In the genomic region with DNA sequence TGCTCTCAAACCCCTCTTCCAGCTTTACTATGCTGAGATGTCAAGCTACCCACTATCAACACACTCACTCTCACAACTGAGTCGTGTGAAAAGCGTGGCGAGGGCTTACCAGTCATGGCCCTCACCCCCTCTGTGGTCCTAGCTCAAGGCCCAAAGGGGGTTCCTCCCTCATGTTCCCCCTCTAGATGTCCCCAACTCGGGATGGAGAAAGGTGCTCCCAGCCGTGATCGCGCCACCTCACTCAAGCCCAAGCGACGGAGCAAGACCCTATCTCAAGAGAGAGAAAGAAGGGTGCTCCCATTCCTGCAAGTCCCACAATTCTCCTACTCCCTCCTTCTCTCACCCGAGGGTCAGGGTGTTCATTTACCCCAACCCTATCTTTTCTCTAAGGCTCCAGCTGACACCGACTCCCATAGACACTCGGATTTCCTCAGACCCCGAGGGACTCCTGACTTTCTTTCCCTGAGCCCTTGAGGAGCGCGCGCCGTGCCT, we compare ENCODE assay signal across 2 cellular contexts.
TF ChIP-seq lines count a peak whose summit lies in the region.

No MANE protein-coding gene starts in this region.

TF ChIP-seq in SK-N-SH, 30 proteins besides CTCF, POLR2A, EP300 and RAD21 (continued from another document):
- TF ChIP-seq YY1 (IDR thresholded peaks at IDR 0.05; ENCODE audit: low read depth) (no peak), GABPA (IDR thresholded peaks at IDR 0.05; ENCODE audit: low read depth) (no peak), MXI1 (IDR thresholded peaks at IDR 0.05; ENCODE audit: low read depth, low read length) (no peak), GATA2 (CRISPR knock-in tag; IDR thresholded peaks at IDR 0.05) (no peak), RXRA (IDR thresholded peaks at IDR 0.05; ENCODE audit: borderline replicate concordance, low read depth) (no peak)
- TF ChIP-seq, protein P1, sequence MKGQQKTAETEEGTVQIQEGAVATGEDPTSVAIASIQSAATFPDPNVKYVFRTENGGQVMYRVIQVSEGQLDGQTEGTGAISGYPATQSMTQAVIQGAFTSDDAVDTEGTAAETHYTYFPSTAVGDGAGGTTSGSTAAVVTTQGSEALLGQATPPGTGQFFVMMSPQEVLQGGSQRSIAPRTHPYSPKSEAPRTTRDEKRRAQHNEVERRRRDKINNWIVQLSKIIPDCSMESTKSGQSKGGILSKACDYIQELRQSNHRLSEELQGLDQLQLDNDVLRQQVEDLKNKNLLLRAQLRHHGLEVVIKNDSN (IDR thresholded peaks at IDR 0.05; ENCODE audit: borderline replicate concordance, low read depth) = no peak
- TF ChIP-seq, protein P2, sequence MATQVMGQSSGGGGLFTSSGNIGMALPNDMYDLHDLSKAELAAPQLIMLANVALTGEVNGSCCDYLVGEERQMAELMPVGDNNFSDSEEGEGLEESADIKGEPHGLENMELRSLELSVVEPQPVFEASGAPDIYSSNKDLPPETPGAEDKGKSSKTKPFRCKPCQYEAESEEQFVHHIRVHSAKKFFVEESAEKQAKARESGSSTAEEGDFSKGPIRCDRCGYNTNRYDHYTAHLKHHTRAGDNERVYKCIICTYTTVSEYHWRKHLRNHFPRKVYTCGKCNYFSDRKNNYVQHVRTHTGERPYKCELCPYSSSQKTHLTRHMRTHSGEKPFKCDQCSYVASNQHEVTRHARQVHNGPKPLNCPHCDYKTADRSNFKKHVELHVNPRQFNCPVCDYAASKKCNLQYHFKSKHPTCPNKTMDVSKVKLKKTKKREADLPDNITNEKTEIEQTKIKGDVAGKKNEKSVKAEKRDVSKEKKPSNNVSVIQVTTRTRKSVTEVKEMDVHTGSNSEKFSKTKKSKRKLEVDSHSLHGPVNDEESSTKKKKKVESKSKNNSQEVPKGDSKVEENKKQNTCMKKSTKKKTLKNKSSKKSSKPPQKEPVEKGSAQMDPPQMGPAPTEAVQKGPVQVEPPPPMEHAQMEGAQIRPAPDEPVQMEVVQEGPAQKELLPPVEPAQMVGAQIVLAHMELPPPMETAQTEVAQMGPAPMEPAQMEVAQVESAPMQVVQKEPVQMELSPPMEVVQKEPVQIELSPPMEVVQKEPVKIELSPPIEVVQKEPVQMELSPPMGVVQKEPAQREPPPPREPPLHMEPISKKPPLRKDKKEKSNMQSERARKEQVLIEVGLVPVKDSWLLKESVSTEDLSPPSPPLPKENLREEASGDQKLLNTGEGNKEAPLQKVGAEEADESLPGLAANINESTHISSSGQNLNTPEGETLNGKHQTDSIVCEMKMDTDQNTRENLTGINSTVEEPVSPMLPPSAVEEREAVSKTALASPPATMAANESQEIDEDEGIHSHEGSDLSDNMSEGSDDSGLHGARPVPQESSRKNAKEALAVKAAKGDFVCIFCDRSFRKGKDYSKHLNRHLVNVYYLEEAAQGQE (IDR thresholded peaks at IDR 0.05; ENCODE audit: low read depth, low read length) = no peak

TF ChIP-seq in SK-N-SH treated with all-trans-retinoic acid at 6 μM for 48 hours, 23 proteins besides CTCF, POLR2A, EP300 and RAD21 (continued from another document):
- TF ChIP-seq, protein P3, sequence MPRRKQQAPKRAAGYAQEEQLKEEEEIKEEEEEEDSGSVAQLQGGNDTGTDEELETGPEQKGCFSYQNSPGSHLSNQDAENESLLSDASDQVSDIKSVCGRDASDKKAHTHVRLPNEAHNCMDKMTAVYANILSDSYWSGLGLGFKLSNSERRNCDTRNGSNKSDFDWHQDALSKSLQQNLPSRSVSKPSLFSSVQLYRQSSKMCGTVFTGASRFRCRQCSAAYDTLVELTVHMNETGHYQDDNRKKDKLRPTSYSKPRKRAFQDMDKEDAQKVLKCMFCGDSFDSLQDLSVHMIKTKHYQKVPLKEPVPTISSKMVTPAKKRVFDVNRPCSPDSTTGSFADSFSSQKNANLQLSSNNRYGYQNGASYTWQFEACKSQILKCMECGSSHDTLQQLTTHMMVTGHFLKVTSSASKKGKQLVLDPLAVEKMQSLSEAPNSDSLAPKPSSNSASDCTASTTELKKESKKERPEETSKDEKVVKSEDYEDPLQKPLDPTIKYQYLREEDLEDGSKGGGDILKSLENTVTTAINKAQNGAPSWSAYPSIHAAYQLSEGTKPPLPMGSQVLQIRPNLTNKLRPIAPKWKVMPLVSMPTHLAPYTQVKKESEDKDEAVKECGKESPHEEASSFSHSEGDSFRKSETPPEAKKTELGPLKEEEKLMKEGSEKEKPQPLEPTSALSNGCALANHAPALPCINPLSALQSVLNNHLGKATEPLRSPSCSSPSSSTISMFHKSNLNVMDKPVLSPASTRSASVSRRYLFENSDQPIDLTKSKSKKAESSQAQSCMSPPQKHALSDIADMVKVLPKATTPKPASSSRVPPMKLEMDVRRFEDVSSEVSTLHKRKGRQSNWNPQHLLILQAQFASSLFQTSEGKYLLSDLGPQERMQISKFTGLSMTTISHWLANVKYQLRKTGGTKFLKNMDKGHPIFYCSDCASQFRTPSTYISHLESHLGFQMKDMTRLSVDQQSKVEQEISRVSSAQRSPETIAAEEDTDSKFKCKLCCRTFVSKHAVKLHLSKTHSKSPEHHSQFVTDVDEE (CRISPR knock-in tag; IDR thresholded peaks at IDR 0.05) = no peak
- TF ChIP-seq ARNTL (CRISPR knock-in tag; IDR thresholded peaks at IDR 0.05; ENCODE audit: borderline replicate concordance, low read depth) = no peak
- no peak for TF ChIP-seq ISL1 (CRISPR knock-in tag; IDR thresholded peaks at IDR 0.05)
- TF ChIP-seq, protein P4, sequence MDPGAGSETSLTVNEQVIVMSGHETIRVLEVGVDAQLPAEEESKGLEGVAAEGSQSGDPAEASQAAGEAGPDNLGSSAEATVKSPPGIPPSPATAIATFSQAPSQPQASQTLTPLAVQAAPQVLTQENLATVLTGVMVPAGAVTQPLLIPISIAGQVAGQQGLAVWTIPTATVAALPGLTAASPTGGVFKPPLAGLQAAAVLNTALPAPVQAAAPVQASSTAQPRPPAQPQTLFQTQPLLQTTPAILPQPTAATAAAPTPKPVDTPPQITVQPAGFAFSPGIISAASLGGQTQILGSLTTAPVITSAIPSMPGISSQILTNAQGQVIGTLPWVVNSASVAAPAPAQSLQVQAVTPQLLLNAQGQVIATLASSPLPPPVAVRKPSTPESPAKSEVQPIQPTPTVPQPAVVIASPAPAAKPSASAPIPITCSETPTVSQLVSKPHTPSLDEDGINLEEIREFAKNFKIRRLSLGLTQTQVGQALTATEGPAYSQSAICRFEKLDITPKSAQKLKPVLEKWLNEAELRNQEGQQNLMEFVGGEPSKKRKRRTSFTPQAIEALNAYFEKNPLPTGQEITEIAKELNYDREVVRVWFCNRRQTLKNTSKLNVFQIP (CRISPR knock-in tag; IDR thresholded peaks at IDR 0.05; ENCODE audit: borderline replicate concordance, low read depth) = no peak
- TF ChIP-seq CSDC2 (CRISPR knock-in tag; IDR thresholded peaks at IDR 0.05) = no peak
- no peak for TF ChIP-seq ZNF70 (CRISPR knock-in tag; IDR thresholded peaks at IDR 0.05)
- TF ChIP-seq, protein P5, sequence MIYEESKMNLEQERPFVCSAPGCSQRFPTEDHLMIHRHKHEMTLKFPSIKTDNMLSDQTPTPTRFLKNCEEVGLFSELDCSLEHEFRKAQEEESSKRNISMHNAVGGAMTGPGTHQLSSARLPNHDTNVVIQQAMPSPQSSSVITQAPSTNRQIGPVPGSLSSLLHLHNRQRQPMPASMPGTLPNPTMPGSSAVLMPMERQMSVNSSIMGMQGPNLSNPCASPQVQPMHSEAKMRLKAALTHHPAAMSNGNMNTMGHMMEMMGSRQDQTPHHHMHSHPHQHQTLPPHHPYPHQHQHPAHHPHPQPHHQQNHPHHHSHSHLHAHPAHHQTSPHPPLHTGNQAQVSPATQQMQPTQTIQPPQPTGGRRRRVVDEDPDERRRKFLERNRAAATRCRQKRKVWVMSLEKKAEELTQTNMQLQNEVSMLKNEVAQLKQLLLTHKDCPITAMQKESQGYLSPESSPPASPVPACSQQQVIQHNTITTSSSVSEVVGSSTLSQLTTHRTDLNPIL (CRISPR knock-in tag; IDR thresholded peaks at IDR 0.05; ENCODE audit: low read depth) = no peak
- no peak for TF ChIP-seq ZC3H10 (CRISPR knock-in tag; IDR thresholded peaks at IDR 0.05)
TF ChIP-seq in SK-N-SH treated with all-trans-retinoic acid at 6 μM for 48 hours: peak in this region for 0.
